ENCODE assay signal across 10 cellular contexts in the genomic region with DNA sequence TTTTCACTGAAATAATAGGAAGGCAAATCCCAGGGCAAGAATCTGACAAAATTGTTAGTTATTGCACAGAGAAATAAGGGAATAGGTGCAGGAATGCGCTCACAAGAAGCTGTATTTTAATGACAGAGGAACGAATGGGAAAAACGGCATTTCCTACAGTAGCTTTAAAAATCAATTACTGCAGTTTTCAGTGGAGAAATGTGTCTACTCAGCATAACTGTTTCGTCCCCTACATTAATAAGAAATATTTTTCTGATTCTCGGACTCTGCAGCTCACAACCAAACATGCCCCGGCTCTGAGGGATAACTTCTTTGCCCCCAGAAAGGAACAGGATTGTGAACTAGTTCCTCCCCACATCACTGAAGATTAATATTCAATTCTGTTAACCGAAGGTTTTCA. TPM values are rescaled to one million over a fixed set of nuclear protein-coding genes. Genes with fewer than 3 reads are reported as not detected.
"Had no signal": no experiment of that assay in that cellular context is flagged by ENCODE, and none has a peak within 500 bp of the region (broad histone marks: within the 10 kb centered on the region; RNA-seq: fewer than 3 reads in every experiment).

No MANE protein-coding gene starts in this region.

- H3K9ac ChIP-seq: GM23248, KMS-11 had no signal

- H3K27ac ChIP-seq: GM23248, KMS-11 had no signal

- FAIRE-seq: H54, HTR-8/SVneo had no signal

- H3K4me2 ChIP-seq: KMS-11 had no signal

- H3K27ac Mint-ChIP-seq: H9 had no signal

- DNase-seq: GM23248, GOT3, H9, HCEC 1CT, Karpas-422, KBM-7 had no signal

- H3K4me3 Mint-ChIP-seq: H9 had no signal

- H3K4me3 ChIP-seq: GM23248 had no signal

- H2AFZ ChIP-seq: GM23248 had no signal

RNA-seq across cellular contexts. Expression of a gene that starts 44.9 kb away (rescaled TPM):
- total RNA-seq: GM23248, HT-29 had no signal
- polyA plus RNA-seq: GM23248 had no signal
